10 cellular contexts compared by ENCODE assay signal in the genomic region with DNA sequence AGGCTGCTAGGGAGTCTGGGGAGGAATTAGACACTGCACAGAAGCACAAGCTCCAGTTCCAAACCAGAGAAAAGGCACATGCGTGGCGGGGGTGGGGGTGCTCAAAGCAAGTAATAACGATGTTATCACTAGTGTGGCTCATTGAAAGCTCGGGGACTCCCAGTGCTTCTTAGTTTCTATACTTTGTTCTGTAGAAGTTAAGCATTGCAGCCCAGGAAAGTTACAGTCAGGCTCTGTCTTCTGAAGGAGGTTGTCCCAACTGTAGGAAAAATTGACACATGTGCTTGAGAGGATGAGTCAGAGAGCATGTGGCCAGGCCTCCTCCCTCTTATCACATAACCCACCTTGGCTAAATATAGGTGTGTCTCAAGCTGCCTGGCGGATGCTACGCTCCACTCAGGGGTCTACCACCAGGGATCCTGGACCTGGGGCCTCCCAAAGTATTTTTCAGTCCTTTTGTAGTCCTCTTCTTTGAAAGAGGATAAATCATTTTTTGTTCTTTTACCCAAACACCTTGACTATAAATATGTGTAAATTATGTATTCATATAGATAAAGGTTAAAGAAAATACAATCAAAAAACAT. TPM values are rescaled to one million over a fixed set of nuclear protein-coding genes. Genes with fewer than 3 reads are reported as not detected.
A peak's percentile ranks its signal among the peaks of the same experiment; 100 is the strongest.
DNase-seq lines count a peak whose midpoint lies in the region; ATAC-seq and TF ChIP-seq lines count a peak whose summit lies in the region.
"Had no signal": no experiment of that assay in that cellular context is flagged by ENCODE, and none has a peak within 500 bp of the region (broad histone marks: within the 10 kb centered on the region; RNA-seq: fewer than 3 reads in every experiment).

No MANE protein-coding gene starts in this region.

- POLR2A ChIA-PET in activated B cell treated with CpG ODN at 0.5 μM for 24 hours (lab: Charles Lee) (no interaction called here), OCI-LY7 (lab: Charles Lee) (interaction anchor here (0.7 kb wide), 1 partner anchor 83 kb away, joined by 4 read pairs; no protein-coding TSS in a partner anchor)

- peak overlapping the region; percentile 5 to 76 (median 27) for H3K4me3 ChIP-seq in fibroblast of lung (replicated peaks in 1 of 4; ENCODE audit: control extremely low read depth in 1 of 4, insufficient read depth in 1 of 4, low read depth in 3 of 4, low read length in 4 of 4)
- no peak overlapping the region for H3K4me3 ChIP-seq in OCI-LY7 (ENCODE audit: low read depth, low read length, poor library complexity, severe bottlenecking)
- H3K4me3 ChIP-seq: BLaER1 treated with 17β-estradiol and CSF1 and Interleukin-3, amounts not matched to agents 10 nM and 100 nM had no signal

- peaks cover 16% of the 10 kb centered on the region for H3K79me2 ChIP-seq in fibroblast of lung (ENCODE audit: control insufficient read depth, insufficient read depth, low read length)
- no peaks in the 10 kb centered on the region for H3K79me2 ChIP-seq in OCI-LY7 (ENCODE audit: insufficient read depth, low read depth, low read length)

- DNase-seq in NK-92 treated with Interleukin-12 subunit alpha and Interleukin-12 subunit beta, amount 100 ng/mL, for 24 hours (lab: John Stamatoyannopoulos, UW), result peak; percentile 2
- DNase-seq in NK-92 (lab: John Stamatoyannopoulos, UW; ENCODE audit: unreplicated experiment), result no peak
- DNase-seq in activated B cell treated with CpG ODN at 0.5 μM for 24 hours, result no peak
- DNase-seq in fibroblast of lung (ENCODE audit: low read depth in 2 of 2), result peak; percentile 52 to 87
- peak; percentile 84 for DNase-seq in stimulated activated CD4-positive, alpha-beta T cell treated with anti-CD3 and anti-CD28 coated beads, Interleukin-15, amount 100 ng/mL, for 24 hours
- no peak for DNase-seq in SIG-M5 (lab: John Stamatoyannopoulos, UW)
- DNase-seq in OCI-LY7 (ENCODE audit: low spot score), result no peak

- H3K27me3 ChIP-seq in fibroblast of lung (ENCODE audit: control insufficient read depth, insufficient read depth, low read length), result no peaks in the 10 kb centered on the region
- H3K27me3 ChIP-seq: BLaER1 treated with 17β-estradiol and CSF1 and Interleukin-3, amounts not matched to agents 10 nM and 100 nM had no signal

- H3K27ac ChIP-seq in fibroblast of lung (ENCODE audit: insufficient read depth, low read length), result peak overlapping the region; percentile 76
- H3K27ac ChIP-seq in OCI-LY7 (ENCODE audit: low read depth, low read length, poor library complexity, severe bottlenecking), result no peak overlapping the region
- H3K27ac ChIP-seq: BLaER1 treated with 17β-estradiol and CSF1 and Interleukin-3, amounts not matched to agents 10 nM and 100 nM had no signal

- peak overlapping the region; percentile 97 for H3K4me2 ChIP-seq in fibroblast of lung (ENCODE audit: extremely low read depth, insufficient read depth, low read length)
- H3K4me2 ChIP-seq in OCI-LY7 (ENCODE audit: low read length), result no peak overlapping the region

- H4K20me1 ChIP-seq in fibroblast of lung (ENCODE audit: control insufficient read depth, extremely low read depth, insufficient read depth, low read length) (no peaks in the 10 kb centered on the region), OCI-LY7 (ENCODE audit: insufficient read depth, low read length) (no peaks in the 10 kb centered on the region)
- H4K20me1 ChIP-seq: BLaER1 treated with 17β-estradiol and CSF1 and Interleukin-3, amounts not matched to agents 10 nM and 100 nM had no signal

- H3K36me3 ChIP-seq in fibroblast of lung (ENCODE audit: control insufficient read depth, insufficient read depth, low read length) (no peaks in the 10 kb centered on the region), OCI-LY7 (ENCODE audit: insufficient read depth, low read length) (no peaks in the 10 kb centered on the region)
- H3K36me3 ChIP-seq: BLaER1 treated with 17β-estradiol and CSF1 and Interleukin-3, amounts not matched to agents 10 nM and 100 nM had no signal

- H3K27me3 Mint-ChIP-seq in activated B cell treated with CpG ODN at 0.5 μM for 24 hours, result peaks cover 19% of the 10 kb centered on the region

- no peaks in the 10 kb centered on the region for H3K9me3 ChIP-seq in fibroblast of lung (ENCODE audit: control insufficient read depth, insufficient read depth, low read depth, low read length)
- no peaks in the 10 kb centered on the region for H3K9me3 ChIP-seq in OCI-LY7 (ENCODE audit: low read length)
- H3K9me3 ChIP-seq: BLaER1 treated with 17β-estradiol and CSF1 and Interleukin-3, amounts not matched to agents 10 nM and 100 nM had no signal

- peaks cover 5% of the 10 kb centered on the region for H3K4me1 Mint-ChIP-seq in activated B cell treated with CpG ODN at 0.5 μM for 24 hours

- BruUV-seq in OCI-LY7 (replicated peaks; lab: Mats Ljungman, UMichigan), result no TSS peak

- no peak overlapping the region for H3K9ac ChIP-seq in fibroblast of lung (ENCODE audit: insufficient read depth, low read length)
- H3K9ac ChIP-seq: BLaER1 treated with 17β-estradiol and CSF1 and Interleukin-3, amounts not matched to agents 10 nM and 100 nM had no signal

- H2AFZ ChIP-seq in fibroblast of lung (ENCODE audit: low read length), result peak overlapping the region; percentile 47
- no peak overlapping the region for H2AFZ ChIP-seq in OCI-LY7 (ENCODE audit: low read length)

- H3K4me1 ChIP-seq in fibroblast of lung (ENCODE audit: control insufficient read depth, extremely low read depth, insufficient read depth, low read length) (peaks cover 19% of the 10 kb centered on the region), OCI-LY7 (ENCODE audit: insufficient read depth, low read length, poor library complexity, severe bottlenecking) (no peaks in the 10 kb centered on the region)

- no peaks in the 10 kb centered on the region for H3K9me3 Mint-ChIP-seq in activated B cell treated with CpG ODN at 0.5 μM for 24 hours

- CTCF ChIA-PET in activated B cell treated with CpG ODN at 0.5 μM for 24 hours (lab: Charles Lee), result no interaction called here
- CTCF ChIA-PET in OCI-LY7 (lab: Charles Lee; ENCODE audit: unreplicated experiment), result no interaction called here

- peak; percentile 21 for ATAC-seq in activated B cell treated with CpG ODN at 0.5 μM for 24 hours (ENCODE audit: low read depth)
- no peak for ATAC-seq in HG02884 (IDR thresholded peaks at IDR 0.05; ENCODE audit: unreplicated experiment)

- H3K9me2 ChIP-seq in OCI-LY7 (ENCODE audit: insufficient read depth, low read length), result no peaks in the 10 kb centered on the region

- H3K27ac Mint-ChIP-seq in activated B cell treated with CpG ODN at 0.5 μM for 24 hours, result no peak overlapping the region

- TF ChIP-seq CTCF in activated B cell treated with CpG ODN at 0.5 μM for 24 hours (IDR thresholded peaks at IDR 0.05), result no peak
- no peak for TF ChIP-seq CTCF in fibroblast of lung (conservative IDR thresholded peaks at IDR 0.05 in 1 of 2, IDR thresholded peaks at IDR 0.05 in 1 of 2; ENCODE audit: low read depth in 1 of 2, low read length in 2 of 2)
- TF ChIP-seq CTCF in OCI-LY7 (conservative IDR thresholded peaks at IDR 0.05; ENCODE audit: low read length), result no peak

- no peaks in the 10 kb centered on the region for H3K36me3 Mint-ChIP-seq in activated B cell treated with CpG ODN at 0.5 μM for 24 hours (ENCODE audit: low read depth)

- no peak overlapping the region for H3K4me3 Mint-ChIP-seq in activated B cell treated with CpG ODN at 0.5 μM for 24 hours

- intact Hi-C loops in activated B cell treated with CpG ODN at 0.5 μM for 24 hours (cut with micrococcal nuclease), result no loop called here
- intact Hi-C loops in OCI-LY7 (cut with micrococcal nuclease; ENCODE audit: unreplicated experiment), result no loop called here

RNA-seq across cellular contexts. Expression of gene GALNT5, which starts 3.8 kb away (rescaled TPM):
- total RNA-seq in activated B cell treated with CpG ODN at 0.5 μM for 24 hours (not detected in 2 replicates), fibroblast of lung (32.4 and 199 TPM in 2 replicates), OCI-LY7 (2022) (not detected in 2 replicates)
- 51.5 and 63.7 TPM in 2 replicates for polyA plus RNA-seq in fibroblast of lung
- polyA plus RNA-seq in fibroblast of lung (2012), result 42.5 and 54.5 TPM in 2 replicates
- polyA minus RNA-seq in fibroblast of lung (ENCODE audit: low replicate concordance), result 12.8 and 17.8 TPM in 2 replicates
- total RNA-seq in OCI-LY7 (2014; rRNA removed; shearing (Covaris generic)), result not detected in 2 replicates
- total RNA-seq: pulmonary artery endothelial cell had no signal

Comparison
In these comparisons a context has a peak if more than half of its experiments do, and no peak if none do; other contexts are left out.
1. DNase-seq: peak in NK-92 treated with Interleukin-12 subunit alpha and Interleukin-12 subunit beta, amount 100 ng/mL, for 24 hours (single experiment), fibroblast of lung (2 of 2) and stimulated activated CD4-positive, alpha-beta T cell treated with anti-CD3 and anti-CD28 coated beads, Interleukin-15, amount 100 ng/mL, for 24 hours (single experiment); none in NK-92 (single experiment), activated B cell treated with CpG ODN at 0.5 μM for 24 hours (single experiment), SIG-M5 (single experiment) and OCI-LY7 (single experiment).
2. RNA of gene GALNT5, which starts 3.8 kb away (total RNA-seq): 32.4 to 199 TPM in fibroblast of lung; not detected in OCI-LY7 and not detected in activated B cell treated with CpG ODN at 0.5 μM for 24 hours; every median in the first group is over 10 times any median in the second.